Comparison of ENCODE assay signal across 11 cellular contexts in genomic region chr2:177143444-177143843, GRCh38.
DNase-seq lines count a peak whose midpoint lies in the region; FAIRE-seq and TF ChIP-seq lines count a peak whose summit lies in the region.
"Had no signal": no experiment of that assay in that cellular context is flagged by ENCODE, and none has a peak within 500 bp of the region (broad histone marks: within the 10 kb centered on the region; RNA-seq: fewer than 3 reads in every experiment).

No MANE protein-coding gene starts in this region.

- BruUV-seq in MCF 10A (replicated peaks; lab: Mats Ljungman, UMichigan) = no TSS peak

- no peak overlapping the region for H3K4me3 ChIP-seq in breast epithelium
- H3K4me3 ChIP-seq: esophagus squamous epithelium had no signal

- H3K27me3 ChIP-seq in breast epithelium = peaks cover 0 to 15% of the 10 kb centered on the region in 2 donors

- peaks cover 43% of the 10 kb centered on the region for H3K27me3 Mint-ChIP-seq in MCF 10A (ENCODE audit: insufficient read depth, unreplicated experiment)

- TF ChIP-seq CTCF in MCF 10A (IDR thresholded peaks at IDR 0.05; ENCODE audit: unreplicated experiment) = no peak
- no peak for TF ChIP-seq CTCF in breast epithelium (IDR thresholded peaks at IDR 0.05)

- POLR2A ChIA-PET in MCF 10A (lab: Yijun Ruan, JAX) = interaction anchor here (0.7 kb wide), 1 partner anchor 1002 kb away, joined by 4 read pairs; no protein-coding TSS in a partner anchor

- peaks cover 7% of the 10 kb centered on the region for H3K4me1 Mint-ChIP-seq in MCF 10A (ENCODE audit: insufficient read depth, unreplicated experiment)

- no peak overlapping the region for H3K4me3 Mint-ChIP-seq in MCF 10A (ENCODE audit: unreplicated experiment)

- peak; percentile 58 for DNase-seq in MCF 10A (ENCODE audit: unreplicated experiment)
- no peak for DNase-seq in breast epithelium (ENCODE audit: low spot score in 2 of 2)
- peak; percentile 21 for DNase-seq in hepatic stellate cell (ENCODE audit: low spot score)
- no peak for DNase-seq in activated naive CD4-positive, alpha-beta T cell treated with anti-CD3 and anti-CD28 coated beads, Interleukin-2, amount 50 U/mL, for 16 hours
- DNase-seq in medulla oblongata (ENCODE audit: extremely low spot score) = no peak
- DNase-seq in cardiac septum (ENCODE audit: low spot score) = no peak
- no peak for DNase-seq in NCI-H2107 treated with DMSO at 0.1 percent for 48 hours (lab: John Stamatoyannopoulos, UW; ENCODE audit: unreplicated experiment)
- DNase-seq: esophagus squamous epithelium, NCI-H146, T-helper 9 cell had no signal

- peak; percentile 89 for FAIRE-seq in TTC549 (lab: Jason Lieb, UNC)

- H3K9me3 ChIP-seq in breast epithelium = no peaks in the 10 kb centered on the region
- H3K9me3 ChIP-seq: esophagus squamous epithelium had no signal

- H3K27ac ChIP-seq in breast epithelium = no peak overlapping the region

- no peaks in the 10 kb centered on the region for H3K4me1 ChIP-seq in breast epithelium

- H3K36me3 Mint-ChIP-seq in MCF 10A (ENCODE audit: insufficient read depth, unreplicated experiment) = no peaks in the 10 kb centered on the region

- no peaks in the 10 kb centered on the region for H3K36me3 ChIP-seq in breast epithelium
- H3K36me3 ChIP-seq: esophagus squamous epithelium had no signal

- TF ChIP-seq POLR2A in breast epithelium (IDR thresholded peaks at IDR 0.05) = no peak

- H3K27ac Mint-ChIP-seq in MCF 10A (ENCODE audit: low read depth, unreplicated experiment) = no peak overlapping the region

- CTCF ChIA-PET in MCF 10A (lab: Yijun Ruan, JAX) = interaction anchor here (0.6 to 2.5 kb wide), 6 partner anchors 263 to 1046 kb away, joined by 3 to 16 read pairs (median 3); no protein-coding TSS in a partner anchor

- H3K9me3 Mint-ChIP-seq in MCF 10A (ENCODE audit: unreplicated experiment) = no peaks in the 10 kb centered on the region

- intact Hi-C loops in MCF 10A (cut with micrococcal nuclease) = loop anchor here (10.0 kb wide), 1 partner anchor 689 kb away; no protein-coding TSS in a partner anchor
- intact Hi-C loops in breast epithelium (cut with DNase I; ENCODE audit: low total_unique reads) = loop anchor here (10.0 kb wide), 1 partner anchor 1009 kb away; no protein-coding TSS in a partner anchor
- intact Hi-C loops in cardiac septum (cut with DNase I) = loop anchor here (10.0 kb wide), 1 partner anchor 329 kb away; no protein-coding TSS in a partner anchor

Comparison
In these comparisons a context has a peak if more than half of its experiments do, and no peak if none do; other contexts are left out.
1. DNase-seq: peak in MCF 10A (single experiment) and hepatic stellate cell (single experiment); none in breast epithelium (0 of 2), activated naive CD4-positive, alpha-beta T cell treated with anti-CD3 and anti-CD28 coated beads, Interleukin-2, amount 50 U/mL, for 16 hours (single experiment), medulla oblongata (single experiment), cardiac septum (single experiment) and NCI-H2107 treated with DMSO at 0.1 percent for 48 hours (single experiment).